In genomic region chr15:26713498-26713897, GRCh38 we compare ENCODE assay signal across 1 cellular context.
TF ChIP-seq lines count a peak whose summit lies in the region.

No MANE protein-coding gene starts in this region.

TF ChIP-seq in GM23338, 12 proteins besides CTCF, POLR2A, EP300 and RAD21 (continued from another document):
- no peak for TF ChIP-seq ZNF462 (CRISPR knock-in tag; IDR thresholded peaks at IDR 0.05)
